In the genomic region with DNA sequence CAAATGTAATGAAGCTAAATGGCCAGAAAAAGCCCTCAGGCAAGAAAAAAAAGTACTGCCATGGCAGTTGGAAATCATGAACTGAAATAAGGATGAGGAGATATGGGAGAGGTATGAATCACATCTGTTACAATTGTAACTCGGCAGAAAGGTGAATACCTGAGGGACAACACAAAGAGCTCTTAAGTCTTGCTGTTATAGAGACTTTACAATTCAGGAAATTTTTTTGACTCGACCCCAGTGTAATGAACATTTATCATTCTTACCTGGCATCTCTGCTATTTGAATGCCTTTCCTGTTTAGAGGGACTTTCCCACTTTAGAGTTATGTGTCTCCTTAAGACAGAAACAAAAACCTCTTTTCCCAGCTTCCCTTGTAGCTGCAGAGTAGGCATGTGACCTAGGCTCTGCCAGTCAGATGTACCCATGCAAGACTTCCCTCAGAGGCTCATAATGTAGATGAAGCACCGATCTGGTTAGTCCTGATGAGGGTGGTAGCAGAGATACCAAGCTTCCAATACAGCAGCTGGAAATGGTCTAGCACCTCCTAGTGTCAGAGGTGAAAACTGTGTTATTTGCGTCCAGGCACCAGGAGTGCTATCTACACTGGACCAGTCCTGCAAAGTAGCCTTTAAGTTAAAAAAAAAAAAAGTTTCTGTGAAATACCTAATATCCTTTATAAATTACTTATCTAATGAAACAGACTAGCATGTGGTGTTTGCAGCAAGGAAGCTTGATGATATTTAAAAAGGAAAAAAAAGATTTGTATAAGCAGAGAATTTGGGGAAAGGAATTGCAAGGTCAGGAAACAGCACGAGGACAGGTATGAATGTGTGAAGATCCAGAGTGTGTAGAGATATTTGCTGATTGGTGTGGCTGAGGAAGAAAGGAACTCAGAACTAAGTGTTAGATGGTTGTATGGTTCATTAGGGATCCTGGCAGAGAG, we compare ENCODE assay signal across 11 cellular contexts.
DNase-seq lines count a peak whose midpoint lies in the region; ATAC-seq, FAIRE-seq and TF ChIP-seq lines count a peak whose summit lies in the region.
"Had no signal": no experiment of that assay in that cellular context is flagged by ENCODE, and none has a peak within 500 bp of the region (broad histone marks: within the 10 kb centered on the region; RNA-seq: fewer than 3 reads in every experiment).

No MANE protein-coding gene starts in this region.

- H3K36me3 ChIP-seq in GM12878 (ENCODE audit: control insufficient read depth in 2 of 2, insufficient read depth in 2 of 2, low read length in 1 of 2), result no peaks in the 10 kb centered on the region
- H3K36me3 ChIP-seq: spleen had no signal

- SMC1A ChIA-PET in GM12878 (lab: Charles Lee; ENCODE audit: uncharacterized antibody, unreplicated experiment), result interaction anchor here (0.5 to 1.9 kb wide), 5 partner anchors 9 to 194 kb away, joined by 3 to 6 read pairs (median 4); no protein-coding TSS in a partner anchor

- H3K9me3 Mint-ChIP-seq in naive B cell, result no peaks in the 10 kb centered on the region

- no peaks in the 10 kb centered on the region for H3K27me3 ChIP-seq in HL-60 (ENCODE audit: insufficient read depth, poor library complexity, severe bottlenecking)
- no peaks in the 10 kb centered on the region for H3K27me3 ChIP-seq in GM12878 (replicated peaks in 1 of 2; ENCODE audit: control insufficient read depth in 2 of 2, insufficient read depth in 2 of 2, low read length in 1 of 2)
- H3K27me3 ChIP-seq: spleen, testis had no signal

- H3K4me3 ChIP-seq in HL-60 (replicated peaks; ENCODE audit: insufficient read depth, low read length) (no peak overlapping the region), GM12878 (no peak overlapping the region), coronary artery (no peak overlapping the region)
- H3K4me3 ChIP-seq: spleen, testis had no signal

- H3K9ac ChIP-seq in GM12878 (ENCODE audit: control insufficient read depth, insufficient read depth, low read length), result no peak overlapping the region

- TF ChIP-seq CTCF in HL-60 (IDR thresholded peaks at IDR 0.05; ENCODE audit: insufficient read depth, low read length), result peak; percentile 25
- TF ChIP-seq CTCF in GM12878 (IDR thresholded peaks at IDR 0.05 in 2 of 3, conservative IDR thresholded peaks at IDR 0.05 in 1 of 3; ENCODE audit: control insufficient read depth in 2 of 3, extremely low read depth in 1 of 3, insufficient read depth in 1 of 3, low read depth in 3 of 3, low read length in 3 of 3), result peak in 2 of 3 experiments; percentile 35 to 38; a peak in 3 of 6 replicates
- TF ChIP-seq CTCF in coronary artery (IDR thresholded peaks at IDR 0.05), result no peak

- no peak overlapping the region for H3K4me3 Mint-ChIP-seq in naive B cell

- WGBS in GM12878 (ENCODE audit: insufficient coverage, insufficient replicate concordance, low lambda C conversion rate, missing lambda C conversion rate), result 15% methylated on average over 5 of the region's 5 CpGs

- H3K79me2 ChIP-seq in GM12878 (ENCODE audit: control insufficient read depth, insufficient read depth, low read length), result no peaks in the 10 kb centered on the region

- no peaks in the 10 kb centered on the region for H3K9me3 ChIP-seq in GM12878 (replicated peaks; ENCODE audit: control insufficient read depth, insufficient read depth, low read length)
- H3K9me3 ChIP-seq: spleen, testis had no signal

- RAD21 ChIA-PET in GM12878 (lab: Charles Lee; ENCODE audit: unreplicated experiment), result no interaction called here

- TF ChIP-seq EP300 in GM12878 (IDR thresholded peaks at IDR 0.05; ENCODE audit: borderline replicate concordance in 1 of 2, control insufficient read depth in 1 of 2, low read depth in 2 of 2, low read length in 2 of 2), result no peak

- CTCF ChIA-PET in GM12878 (lab: Yijun Ruan, JAX), result interaction anchor here (0.6 to 2.0 kb wide), 17 partner anchors 9 to 231 kb away, joined by 3 to 12 read pairs (median 4); no protein-coding TSS in a partner anchor

- intact Hi-C loops in GM12878 (cut with micrococcal nuclease; ENCODE audit: unreplicated experiment), result no loop called here

- H3K27me3 Mint-ChIP-seq in naive B cell, result peaks cover 6 to 22% (median 12%) of the 10 kb centered on the region in 3 donors

- 0 out of 2 replicates have a peak, but pooled peaks have one; percentile 6 for TF ChIP-seq RAD21 in GM12878 (IDR thresholded peaks at IDR 0.05; ENCODE audit: insufficient read depth, low read depth, low read length)

- no peaks in the 10 kb centered on the region for H3K36me3 Mint-ChIP-seq in naive B cell

- in situ Hi-C loops in GM12878 (cut with MboI), result no loop called here

- H3K4me2 ChIP-seq in GM12878 (ENCODE audit: control insufficient read depth, insufficient read depth), result 0 out of 2 replicates have a peak overlapping the region, but pooled peaks have one; percentile 22

- H2AFZ ChIP-seq in GM12878 (ENCODE audit: control insufficient read depth, low read depth, low read length), result peak overlapping the region; percentile 7; the same call in 1 of the 2 replicates

- no peak for FAIRE-seq in GM12878 (lab: Jason Lieb, UNC)

- H3K27ac Mint-ChIP-seq in naive B cell, result peak overlapping the region in 1 of 6 donors; percentile 29

- ATAC-seq in GM12878, result peak; percentile 68
- ATAC-seq in naive B cell (ENCODE audit: low read depth in 2 of 2), result peak; percentile 49
- no peak for ATAC-seq in HG03520 (IDR thresholded peaks at IDR 0.05; ENCODE audit: unreplicated experiment)
- ATAC-seq in HG02763 (IDR thresholded peaks at IDR 0.05; ENCODE audit: unreplicated experiment), result no peak
- ATAC-seq: activated CD4-positive, CD25-positive, alpha-beta regulatory T cell treated with anti-CD3 and anti-CD28 coated beads, Interleukin-2, amount 50 U/mL, for 24 hours had no signal

- no peaks in the 10 kb centered on the region for H3K4me1 ChIP-seq in GM12878 (ENCODE audit: control insufficient read depth, insufficient read depth, low read length)
- H3K4me1 ChIP-seq: testis had no signal

- H3K4me1 Mint-ChIP-seq in naive B cell, result peaks cover 14 to 20% (median 16%) of the 10 kb centered on the region in 3 donors

- H3K27ac ChIP-seq in HL-60 (replicated peaks) (no peak overlapping the region), GM12878 (ENCODE audit: control insufficient read depth, insufficient read depth) (no peak overlapping the region), coronary artery (no peak overlapping the region)
- H3K27ac ChIP-seq: spleen, testis had no signal

- POLR2A ChIA-PET in GM12878 (lab: Charles Lee), result no interaction called here

- no peaks in the 10 kb centered on the region for H4K20me1 ChIP-seq in GM12878 (ENCODE audit: control insufficient read depth, insufficient read depth)

- no TSS peak for BruUV-seq in GM12878 (replicated peaks; lab: Mats Ljungman, UMichigan)

- DNase-seq in ELF-1 (ENCODE audit: low read depth, low spot score), result peak; percentile 42
- peak; percentile 17 to 40 for DNase-seq in HL-60 (ENCODE audit: low read depth in 1 of 2, low spot score in 1 of 2)
- peak; percentile 4 for DNase-seq in GM12878 (ENCODE audit: low read depth, low spot score)
- no peak for DNase-seq in naive B cell
- DNase-seq in coronary artery (ENCODE audit: low spot score), result no peak
- DNase-seq: NCI-H2171, spleen, testis had no signal

- TF ChIP-seq POLR2A in GM12878 (IDR thresholded peaks at IDR 0.05; ENCODE audit: low read depth, low read length), result no peak

TF ChIP-seq in GM12878, 131 proteins besides CTCF, POLR2A, EP300 and RAD21 (continues in another document):
- TF ChIP-seq DPF2 (IDR thresholded peaks at IDR 0.05) (no peak), BCLAF1 (IDR thresholded peaks at IDR 0.05) (no peak), TAF1 (IDR thresholded peaks at IDR 0.05; ENCODE audit: borderline replicate concordance, low read depth, low read length) (no peak), EED (IDR thresholded peaks at IDR 0.05; ENCODE audit: low read depth) (no peak), CREM (IDR thresholded peaks at IDR 0.05; ENCODE audit: low read depth) (no peak), MEF2B (IDR thresholded peaks at IDR 0.05; ENCODE audit: partially characterized antibody, poor library complexity, severe bottlenecking) (no peak), E2F4 (IDR thresholded peaks at IDR 0.05; ENCODE audit: low read depth, low read length) (no peak), GATAD2B (conservative IDR thresholded peaks at IDR 0.05; ENCODE audit: low read depth) (no peak)

Comparison
In these comparisons a context has a peak if more than half of its experiments do, and no peak if none do; other contexts are left out.
1. DNase-seq: peak in ELF-1 (single experiment), HL-60 (2 of 2) and GM12878 (single experiment); none in naive B cell (single experiment) and coronary artery (single experiment).
2. ATAC-seq: peak in GM12878 (single experiment) and naive B cell (2 of 2); none in HG03520 (single experiment) and HG02763 (single experiment).